Comparison of ENCODE assay signal across 8 cellular contexts in the genomic region with DNA sequence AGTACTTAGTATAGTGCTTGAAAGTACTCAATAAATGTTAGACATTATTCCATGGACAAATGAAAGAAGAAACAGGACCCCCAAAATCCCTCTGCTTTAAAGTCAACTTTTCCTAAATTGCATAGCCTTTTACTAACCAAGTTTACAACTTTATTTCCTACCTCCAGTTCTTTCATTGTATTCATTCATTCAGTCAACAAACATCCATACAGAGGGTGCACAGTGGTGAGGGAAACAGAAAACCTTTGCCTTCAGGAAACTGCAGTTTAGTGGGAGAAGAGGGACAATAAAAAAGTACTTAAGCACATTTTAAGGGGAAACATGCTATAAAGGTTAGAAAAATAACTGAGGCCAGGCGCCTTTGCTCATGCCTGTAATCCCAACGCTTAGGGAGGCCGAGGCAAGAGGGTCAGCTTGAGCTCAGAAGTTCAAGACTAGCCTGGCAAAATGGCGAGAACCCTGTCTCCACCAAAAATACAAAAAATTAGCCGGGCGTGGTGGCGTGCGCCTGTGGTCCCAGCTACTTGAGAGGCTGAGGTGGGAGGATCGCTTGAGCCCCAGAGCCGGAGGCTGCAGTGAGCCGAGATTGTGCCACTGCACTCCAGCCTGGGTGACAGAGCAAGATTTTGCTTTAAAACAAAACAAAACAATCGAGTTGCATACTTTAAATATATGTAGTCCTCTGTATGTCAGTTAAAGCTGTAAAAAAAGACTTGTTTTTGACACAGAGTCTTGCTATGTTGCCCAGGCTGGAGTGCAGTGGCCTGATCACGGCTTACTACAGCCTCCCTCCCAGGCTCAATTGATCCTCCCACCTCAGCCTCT. TPM values are rescaled to one million over a fixed set of nuclear protein-coding genes. Genes with fewer than 3 reads are reported as not detected.
DNase-seq lines count a peak whose midpoint lies in the region; ATAC-seq and TF ChIP-seq lines count a peak whose summit lies in the region.

No MANE protein-coding gene starts in this region.

- H3K4me3 Mint-ChIP-seq in activated naive CD4-positive, alpha-beta T cell treated with anti-CD3 and anti-CD28 coated beads for 36 hours, result peak overlapping the region; percentile 88

- peaks cover 39% of the 10 kb centered on the region for H3K4me1 ChIP-seq in lower lobe of right lung
- H3K4me1 ChIP-seq in tibial nerve, result peaks cover 0 to 35% (median 8%) of the 10 kb centered on the region in 4 donors

- peak overlapping the region; percentile 98 for H3K27ac ChIP-seq in lower lobe of right lung
- peak overlapping the region; percentile 97 to 100 (median 99) for H3K27ac ChIP-seq in tibial nerve

- no peaks in the 10 kb centered on the region for H3K27me3 Mint-ChIP-seq in activated naive CD4-positive, alpha-beta T cell treated with anti-CD3 and anti-CD28 coated beads for 36 hours (ENCODE audit: low read depth)

- 92 to 94% methylated on average over 13 of the region's 13 CpGs for WGBS in tibial nerve, 2 donors

- ATAC-seq in lower lobe of right lung, result no peak

- TF ChIP-seq CTCF in astrocyte of the cerebellum (IDR thresholded peaks at IDR 0.05; ENCODE audit: low read depth, low read length, missing control alignments) (no peak), lower lobe of right lung (IDR thresholded peaks at IDR 0.05) (no peak), tibial nerve (IDR thresholded peaks at IDR 0.05) (no peak)

- intact Hi-C loops in activated naive CD4-positive, alpha-beta T cell treated with anti-CD3 and anti-CD28 coated beads for 36 hours (cut with micrococcal nuclease), result loop anchor here (1.0 to 10.0 kb wide), 8 partner anchors 12 to 898 kb away; a partner anchor contains a TSS
- intact Hi-C loops in lower lobe of right lung (cut with DNase I), result no loop called here

- H3K27me3 ChIP-seq in lower lobe of right lung (ENCODE audit: low read depth) (no peaks in the 10 kb centered on the region), tibial nerve (no peaks in the 10 kb centered on the region)

- TF ChIP-seq EP300 in tibial nerve (IDR thresholded peaks at IDR 0.05), result no peak

- in situ Hi-C loops in astrocyte of the cerebellum (cut with HindIII; ENCODE audit: low sequenced_read_pairs), result no loop called here

- no peaks in the 10 kb centered on the region for H3K36me3 Mint-ChIP-seq in activated naive CD4-positive, alpha-beta T cell treated with anti-CD3 and anti-CD28 coated beads for 36 hours (ENCODE audit: low read depth)

- peak overlapping the region; percentile 98 for H3K27ac Mint-ChIP-seq in activated naive CD4-positive, alpha-beta T cell treated with anti-CD3 and anti-CD28 coated beads for 36 hours

- CTCF ChIA-PET in activated naive CD4-positive, alpha-beta T cell treated with anti-CD3 and anti-CD28 coated beads for 36 hours (lab: Charles Lee), result interaction anchor here (0.7 to 1.4 kb wide), 3 partner anchors 13 to 36 kb away, joined by 3 to 6 read pairs (median 3); no protein-coding TSS in a partner anchor

- H3K4me3 ChIP-seq in astrocyte of the cerebellum (ENCODE audit: low read depth, low read length), result peak overlapping the region; percentile 81
- H3K4me3 ChIP-seq in lower lobe of right lung, result peak overlapping the region; percentile 80
- peak overlapping the region; percentile 79 to 100 (median 99) for H3K4me3 ChIP-seq in tibial nerve

- TF ChIP-seq POLR2A in tibial nerve (IDR thresholded peaks at IDR 0.05), result no peak

- H3K36me3 ChIP-seq in lower lobe of right lung (no peaks in the 10 kb centered on the region), tibial nerve (no peaks in the 10 kb centered on the region)

- H3K9me3 ChIP-seq in lower lobe of right lung, result no peaks in the 10 kb centered on the region
- H3K9me3 ChIP-seq in tibial nerve, result no peaks in the 10 kb centered on the region

- no peaks in the 10 kb centered on the region for H3K9me3 Mint-ChIP-seq in activated naive CD4-positive, alpha-beta T cell treated with anti-CD3 and anti-CD28 coated beads for 36 hours

- no peak for DNase-seq in activated naive CD4-positive, alpha-beta T cell treated with anti-CD3 and anti-CD28 coated beads for 36 hours
- no peak for DNase-seq in activated naive CD4-positive, alpha-beta T cell treated with anti-CD3 and anti-CD28 coated beads, Interleukin-2, amount 50 U/mL, for 16 hours
- DNase-seq in astrocyte of the cerebellum (ENCODE audit: low read depth), result no peak
- DNase-seq in lower lobe of right lung, result no peak
- no peak for DNase-seq in tibial nerve (ENCODE audit: low spot score in 2 of 2)
- no peak for DNase-seq in NCI-H1694 (lab: John Stamatoyannopoulos, UW)
- DNase-seq in DMS114 treated with DMSO at 0.1 percent for 48 hours (lab: John Stamatoyannopoulos, UW; ENCODE audit: unreplicated experiment), result no peak
- no peak for DNase-seq in NCI-H774 (lab: John Stamatoyannopoulos, UW)

- peaks cover 60% of the 10 kb centered on the region for H3K4me1 Mint-ChIP-seq in activated naive CD4-positive, alpha-beta T cell treated with anti-CD3 and anti-CD28 coated beads for 36 hours (ENCODE audit: low read depth)

RNA-seq across cellular contexts. Expression of a gene that starts 1.1 kb away (rescaled TPM):
- total RNA-seq in activated naive CD4-positive, alpha-beta T cell treated with anti-CD3 and anti-CD28 coated beads for 36 hours, result 10 to 100 TPM; 23.9 to 24.9 TPM
- 34.6 TPM for total RNA-seq in lower lobe of right lung
- total RNA-seq in tibial nerve, result 10 to 100 TPM; 21.6 to 54.0 (median 35.9) TPM
